ENCODE assay signal across 14 cellular contexts in the genomic region with DNA sequence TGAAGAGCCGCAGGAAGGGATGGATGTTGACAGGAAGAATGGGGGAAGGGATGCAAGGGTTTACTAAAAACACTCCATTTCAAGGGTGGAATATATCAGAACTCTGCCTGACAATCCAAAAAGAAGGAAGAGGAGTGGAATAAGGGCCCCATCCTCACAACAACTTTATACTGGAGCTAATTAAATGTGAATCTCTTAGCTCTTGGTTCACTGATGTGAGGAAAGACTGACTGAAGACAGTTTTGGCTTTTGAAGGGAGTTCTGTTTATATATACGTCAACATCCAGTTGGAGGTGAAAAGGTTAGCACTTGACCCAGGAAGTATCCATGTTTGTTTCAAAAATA. TPM values are rescaled to one million over a fixed set of nuclear protein-coding genes. Genes with fewer than 3 reads are reported as not detected.
DNase-seq lines count a peak whose midpoint lies in the region; ATAC-seq and TF ChIP-seq lines count a peak whose summit lies in the region.
"Had no signal": no experiment of that assay in that cellular context is flagged by ENCODE, and none has a peak within 500 bp of the region (broad histone marks: within the 10 kb centered on the region; RNA-seq: fewer than 3 reads in every experiment).

No MANE protein-coding gene starts in this region.

- H3K4me1 ChIP-seq in BLaER1 (peaks cover 10% of the 10 kb centered on the region), HUES6 (ENCODE audit: control insufficient read depth, insufficient read depth, low read length) (peaks cover 55% of the 10 kb centered on the region), iPS-15b (ENCODE audit: control insufficient read depth, insufficient read depth, low read length) (peaks cover 36% of the 10 kb centered on the region)

- no peak for ATAC-seq in sciatic nerve

- H3K27me3 Mint-ChIP-seq in nephron progenitor cell (ENCODE audit: low read depth, poor library complexity) = peaks cover 6% of the 10 kb centered on the region
- H3K27me3 Mint-ChIP-seq in activated naive CD8-positive, alpha-beta T cell treated with anti-CD3 and anti-CD28 coated beads for 36 hours = peaks cover 91% of the 10 kb centered on the region

- H3K9me3 ChIP-seq in BLaER1 (peaks cover 30% of the 10 kb centered on the region), HUES6 (ENCODE audit: control insufficient read depth, insufficient read depth, low read depth, low read length) (no peaks in the 10 kb centered on the region), iPS-15b (ENCODE audit: control insufficient read depth, insufficient read depth, low read length) (no peaks in the 10 kb centered on the region)
- H3K9me3 ChIP-seq: Caco-2 had no signal

- H3K4me3 Mint-ChIP-seq in nephron progenitor cell = peak overlapping the region; percentile 99
- no peak overlapping the region for H3K4me3 Mint-ChIP-seq in activated naive CD8-positive, alpha-beta T cell treated with anti-CD3 and anti-CD28 coated beads for 36 hours

- H3K36me3 ChIP-seq in BLaER1 (no peaks in the 10 kb centered on the region), HUES6 (ENCODE audit: control insufficient read depth, insufficient read depth, low read length) (no peaks in the 10 kb centered on the region), iPS-15b (ENCODE audit: control insufficient read depth, insufficient read depth, low read length) (no peaks in the 10 kb centered on the region)

- intact Hi-C loops in sciatic nerve (cut with DNase I) = no loop called here

- H3K27ac ChIP-seq in BLaER1 (no peak overlapping the region), HUES6 (ENCODE audit: low read depth, low read length) (peak overlapping the region; percentile 36; the same call in 1 of the 2 replicates)
- H3K27ac ChIP-seq: 22Rv1 had no signal

- H3K9ac ChIP-seq in BLaER1 = no peak overlapping the region
- H3K9ac ChIP-seq in HUES6 (ENCODE audit: low read length) = peak overlapping the region; percentile 18
- H3K9ac ChIP-seq in iPS-15b (ENCODE audit: low read depth, low read length) = no peak overlapping the region

- H3K4me3 ChIP-seq in BLaER1 (no peak overlapping the region), HUES6 (ENCODE audit: low read depth, low read length) (peak overlapping the region; percentile 26; the same call in 1 of the 2 replicates), iPS-15b (ENCODE audit: low read depth, low read length) (peak overlapping the region; percentile 10)

- peaks cover 62% of the 10 kb centered on the region for H3K4me1 Mint-ChIP-seq in nephron progenitor cell
- H3K4me1 Mint-ChIP-seq in activated naive CD8-positive, alpha-beta T cell treated with anti-CD3 and anti-CD28 coated beads for 36 hours = peaks cover 17% of the 10 kb centered on the region

- peak overlapping the region; percentile 98 for H3K27ac Mint-ChIP-seq in nephron progenitor cell
- H3K27ac Mint-ChIP-seq in activated naive CD8-positive, alpha-beta T cell treated with anti-CD3 and anti-CD28 coated beads for 36 hours = no peak overlapping the region

- H3K27me3 ChIP-seq in BLaER1 (no peaks in the 10 kb centered on the region), HUES6 (ENCODE audit: control insufficient read depth, insufficient read depth, low read length) (peaks cover 99% of the 10 kb centered on the region), iPS-15b (ENCODE audit: control insufficient read depth, insufficient read depth, low read length) (peaks cover 90% of the 10 kb centered on the region)

- no peaks in the 10 kb centered on the region for H4K20me1 ChIP-seq in BLaER1

- TF ChIP-seq CTCF in nephron progenitor cell (IDR thresholded peaks at IDR 0.05) = no peak

- peaks cover 5% of the 10 kb centered on the region for H3K9me3 Mint-ChIP-seq in nephron progenitor cell
- H3K9me3 Mint-ChIP-seq in activated naive CD8-positive, alpha-beta T cell treated with anti-CD3 and anti-CD28 coated beads for 36 hours = no peaks in the 10 kb centered on the region

- peaks cover 25% of the 10 kb centered on the region for H3K36me3 Mint-ChIP-seq in nephron progenitor cell (ENCODE audit: low read depth)
- H3K36me3 Mint-ChIP-seq in activated naive CD8-positive, alpha-beta T cell treated with anti-CD3 and anti-CD28 coated beads for 36 hours = no peaks in the 10 kb centered on the region

- peak overlapping the region; percentile 14; the same call in 1 of the 2 replicates for H3K4me2 ChIP-seq in BLaER1

- DNase-seq in nephron progenitor cell = no peak
- no peak for DNase-seq in T1000 (lab: John Stamatoyannopoulos, UW)
- no peak for DNase-seq in activated naive CD8-positive, alpha-beta T cell treated with anti-CD3 and anti-CD28 coated beads for 36 hours
- no peak for DNase-seq in MV-4-11 (lab: John Stamatoyannopoulos, UW)
- no peak for DNase-seq in sciatic nerve (ENCODE audit: low spot score)
- DNase-seq: Caco-2; CD8-positive, alpha-beta memory T cell; DND-41 had no signal

RNA-seq across cellular contexts. Expression of a gene that starts 3.1 kb away (rescaled TPM):
- total RNA-seq in activated naive CD8-positive, alpha-beta T cell treated with anti-CD3 and anti-CD28 coated beads for 36 hours = under 1 TPM; 0.24 to 0.35 TPM
- 0.98 TPM for total RNA-seq in sciatic nerve
- total RNA-seq: A673 had no signal

RNA-seq across cellular contexts. Expression of a gene that starts 9.8 kb away (rescaled TPM):
- not detected for total RNA-seq in activated naive CD8-positive, alpha-beta T cell treated with anti-CD3 and anti-CD28 coated beads for 36 hours
- 3.9 TPM for total RNA-seq in sciatic nerve
- total RNA-seq: A673; CD8-positive, alpha-beta memory T cell; H7 had no signal

RNA-seq across cellular contexts. Expression of a gene that starts 37.8 kb away (rescaled TPM):
- total RNA-seq in activated naive CD8-positive, alpha-beta T cell treated with anti-CD3 and anti-CD28 coated beads for 36 hours = not detected
- 10.0 TPM for total RNA-seq in sciatic nerve
- total RNA-seq: A673, H7 had no signal

RNA-seq across cellular contexts. Expression of a gene that starts 50.8 kb away (rescaled TPM):
- total RNA-seq in activated naive CD8-positive, alpha-beta T cell treated with anti-CD3 and anti-CD28 coated beads for 36 hours = not detected
- total RNA-seq in sciatic nerve = 20.1 TPM
- total RNA-seq: A673; CD8-positive, alpha-beta memory T cell; H7 had no signal

RNA-seq across cellular contexts. Expression of a gene that starts 54.8 kb away (rescaled TPM):
- not detected for total RNA-seq in activated naive CD8-positive, alpha-beta T cell treated with anti-CD3 and anti-CD28 coated beads for 36 hours
- 15.8 TPM for total RNA-seq in sciatic nerve
- total RNA-seq: A673; CD8-positive, alpha-beta memory T cell; H7 had no signal
